In the genomic region with DNA sequence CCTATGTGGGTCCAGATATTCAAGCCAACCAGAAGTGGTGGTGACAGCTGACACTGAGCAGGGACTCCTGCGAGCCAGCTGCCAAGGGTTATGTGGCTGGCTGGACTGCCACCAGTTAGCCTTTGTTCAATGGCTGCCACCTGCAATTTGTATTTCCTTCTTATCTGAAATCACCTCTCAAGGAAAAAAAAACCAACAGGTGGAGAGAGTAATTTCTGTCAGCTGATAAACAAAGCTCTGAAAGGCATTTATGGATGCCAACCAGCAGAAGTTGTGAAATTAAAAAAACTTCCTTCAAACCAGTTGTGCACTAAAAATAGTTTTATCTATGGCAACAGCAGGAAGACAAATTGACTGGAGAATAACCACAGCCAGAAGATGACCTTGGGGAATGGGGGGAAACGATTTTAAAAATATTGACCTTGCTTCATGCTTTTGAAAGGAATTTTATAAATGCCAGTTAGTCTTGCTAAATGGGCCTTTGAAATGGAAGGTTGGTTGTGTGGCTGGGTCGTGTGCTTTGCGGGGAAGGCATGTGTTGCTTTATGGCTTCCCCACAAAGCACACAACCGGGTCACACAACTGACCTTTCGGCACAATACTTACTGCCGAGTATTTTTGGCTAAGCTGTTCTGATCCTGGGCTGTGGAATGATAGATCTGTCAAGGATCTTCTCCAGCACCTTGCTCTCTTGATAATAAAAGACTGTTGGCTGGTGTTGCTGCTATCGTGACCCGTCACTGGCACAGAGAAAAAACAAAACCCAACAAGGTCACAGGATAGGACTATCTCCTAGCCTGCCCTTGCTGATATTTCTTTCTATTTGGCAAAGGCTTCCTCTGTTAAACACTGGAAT, we compare ENCODE assay signal across 12 cellular contexts. TPM values are rescaled to one million over a fixed set of nuclear protein-coding genes. Genes with fewer than 3 reads are reported as not detected.
DNase-seq lines count a peak whose midpoint lies in the region; ATAC-seq and TF ChIP-seq lines count a peak whose summit lies in the region.
"Had no signal": no experiment of that assay in that cellular context is flagged by ENCODE, and none has a peak within 500 bp of the region (broad histone marks: within the 10 kb centered on the region; RNA-seq: fewer than 3 reads in every experiment).

No MANE protein-coding gene starts in this region.

- H3K27me3 Mint-ChIP-seq in naive thymus-derived CD4-positive, alpha-beta T cell, result peaks cover 0 to 42% (median 15%) of the 10 kb centered on the region in 5 donors

- TF ChIP-seq CTCF in fibroblast of the aortic adventitia (IDR thresholded peaks at IDR 0.05; ENCODE audit: insufficient read depth, low read length), result no peak
- TF ChIP-seq CTCF in prostate gland (IDR thresholded peaks at IDR 0.05), result no peak

- no peak for TF ChIP-seq POLR2A in prostate gland (IDR thresholded peaks at IDR 0.05)

- H3K27ac Mint-ChIP-seq in naive thymus-derived CD4-positive, alpha-beta T cell, result no peak overlapping the region
- H3K27ac Mint-ChIP-seq: activated CD8-positive, alpha-beta T cell treated with anti-CD3 and anti-CD28 coated beads for 36 hours; CD4-positive, alpha-beta memory T cell; stimulated activated naive CD8-positive, alpha-beta T cell treated with anti-CD3 and anti-CD28 coated beads, Interleukin-15, amount 100 ng/mL, for 72 hours had no signal

- H3K27ac ChIP-seq in prostate gland, result peak overlapping the region; percentile 58 to 62
- H3K27ac ChIP-seq in naive thymus-derived CD4-positive, alpha-beta T cell (ENCODE audit: low read depth, low read length), result no peak overlapping the region
- H3K27ac ChIP-seq: KMS-11 had no signal

- CTCF ChIA-PET in naive thymus-derived CD4-positive, alpha-beta T cell (lab: Charles Lee), result no interaction called here

- DNase-seq in GF-D8 (lab: John Stamatoyannopoulos, UW) (peak; percentile 4), NCI-H226 (peak; percentile 37), fibroblast of the aortic adventitia (ENCODE audit: low read depth) (peak; percentile 10), prostate gland (ENCODE audit: low spot score) (no peak), NCI-H1930 (lab: John Stamatoyannopoulos, UW) (no peak)
- no peak for DNase-seq in stimulated activated naive CD8-positive, alpha-beta T cell treated with anti-CD3 and anti-CD28 coated beads, Interleukin-15, Interleukin-2, amounts not matched to agents 100 U/mL and 50 U/mL, for 24 hours
- no peak for DNase-seq in naive thymus-derived CD4-positive, alpha-beta T cell
- DNase-seq: activated CD8-positive, alpha-beta T cell treated with anti-CD3 and anti-CD28 coated beads for 36 hours; CD4-positive, alpha-beta memory T cell; stimulated activated naive CD8-positive, alpha-beta T cell treated with anti-CD3 and anti-CD28 coated beads, Interleukin-15, amount 100 ng/mL, for 72 hours had no signal

- no peak for ATAC-seq in GM18517 (IDR thresholded peaks at IDR 0.05; ENCODE audit: unreplicated experiment)
- ATAC-seq in stimulated activated naive CD8-positive, alpha-beta T cell treated with anti-CD3 and anti-CD28 coated beads, Interleukin-15, Interleukin-2, amounts not matched to agents 100 U/mL and 50 U/mL, for 24 hours, result no peak
- ATAC-seq in naive thymus-derived CD4-positive, alpha-beta T cell, result no peak
- ATAC-seq: activated CD8-positive, alpha-beta T cell treated with anti-CD3 and anti-CD28 coated beads for 36 hours; stimulated activated naive CD8-positive, alpha-beta T cell treated with anti-CD3 and anti-CD28 coated beads, Interleukin-15, amount 100 ng/mL, for 72 hours had no signal

- H3K9me3 ChIP-seq in prostate gland, result no peaks in the 10 kb centered on the region
- H3K9me3 ChIP-seq in naive thymus-derived CD4-positive, alpha-beta T cell (ENCODE audit: control insufficient read depth in 2 of 3, low read length in 3 of 3), result no peaks in the 10 kb centered on the region

- peaks cover 0 to 3% (median 0%) of the 10 kb centered on the region in 5 donors for H3K36me3 Mint-ChIP-seq in naive thymus-derived CD4-positive, alpha-beta T cell
- H3K36me3 Mint-ChIP-seq: CD4-positive, alpha-beta memory T cell had no signal

- H3K4me3 ChIP-seq in fibroblast of the aortic adventitia (ENCODE audit: low read depth, low read length) (no peak overlapping the region), prostate gland (no peak overlapping the region)
- H3K4me3 ChIP-seq in naive thymus-derived CD4-positive, alpha-beta T cell (ENCODE audit: low read length), result no peak overlapping the region

- H3K27me3 ChIP-seq in prostate gland (replicated peaks; ENCODE audit: insufficient read depth), result no peaks in the 10 kb centered on the region
- H3K27me3 ChIP-seq in naive thymus-derived CD4-positive, alpha-beta T cell (ENCODE audit: control insufficient read depth in 2 of 2, insufficient read depth in 2 of 2, low read length in 2 of 2), result no peaks in the 10 kb centered on the region

- intact Hi-C loops in prostate gland (cut with DNase I), result no loop called here
- intact Hi-C loops in naive thymus-derived CD4-positive, alpha-beta T cell (cut with micrococcal nuclease), result no loop called here

- POLR2A ChIA-PET in naive thymus-derived CD4-positive, alpha-beta T cell (lab: Charles Lee), result no interaction called here

- H3K9me3 Mint-ChIP-seq in naive thymus-derived CD4-positive, alpha-beta T cell, result no peaks in the 10 kb centered on the region
- H3K9me3 Mint-ChIP-seq: activated CD8-positive, alpha-beta T cell treated with anti-CD3 and anti-CD28 coated beads for 36 hours; CD4-positive, alpha-beta memory T cell; stimulated activated naive CD8-positive, alpha-beta T cell treated with anti-CD3 and anti-CD28 coated beads, Interleukin-15, amount 100 ng/mL, for 72 hours had no signal

- peaks cover 5 to 36% (median 22%) of the 10 kb centered on the region in 7 donors for H3K4me1 Mint-ChIP-seq in naive thymus-derived CD4-positive, alpha-beta T cell

- H3K36me3 ChIP-seq in prostate gland, result no peaks in the 10 kb centered on the region
- H3K36me3 ChIP-seq in naive thymus-derived CD4-positive, alpha-beta T cell (ENCODE audit: control insufficient read depth in 2 of 3, insufficient read depth in 3 of 3, low read length in 3 of 3), result no peaks in the 10 kb centered on the region

- WGBS in prostate gland, result 59% methylated on average over 9 of the region's 9 CpGs

- H3K4me3 Mint-ChIP-seq in naive thymus-derived CD4-positive, alpha-beta T cell, result no peak overlapping the region
- H3K4me3 Mint-ChIP-seq: activated CD8-positive, alpha-beta T cell treated with anti-CD3 and anti-CD28 coated beads for 36 hours; CD4-positive, alpha-beta memory T cell; stimulated activated naive CD8-positive, alpha-beta T cell treated with anti-CD3 and anti-CD28 coated beads, Interleukin-15, amount 100 ng/mL, for 72 hours had no signal

- H3K4me1 ChIP-seq in prostate gland (replicated peaks), result peaks cover 5% of the 10 kb centered on the region
- H3K4me1 ChIP-seq in naive thymus-derived CD4-positive, alpha-beta T cell (ENCODE audit: control insufficient read depth in 2 of 2, insufficient read depth in 2 of 2, low read length in 2 of 2), result peaks cover 0 to 15% of the 10 kb centered on the region in 2 donors

RNA-seq across cellular contexts. Expression of gene MYZAP, which starts 3.5 kb away (rescaled TPM):
- total RNA-seq in fibroblast of the aortic adventitia (ENCODE audit: low replicate concordance) (not detected in 2 replicates), prostate gland (10 to 100 TPM; 14.9 to 25.1 TPM)
- total RNA-seq in naive thymus-derived CD4-positive, alpha-beta T cell, result 1 to 10 TPM in 4 of 5 experiments, not detected in 1; 1.1 to 2.2 (median 1.7) TPM
- 1 to 10 TPM; 4.2 to 9.7 TPM for polyA plus RNA-seq in naive thymus-derived CD4-positive, alpha-beta T cell
- total RNA-seq: activated CD8-positive, alpha-beta T cell treated with anti-CD3 and anti-CD28 coated beads for 36 hours had no signal

Comparison
In these comparisons a context has a peak if more than half of its experiments do, and no peak if none do; other contexts are left out.
1. DNase-seq: peak in GF-D8 (single experiment), NCI-H226 (single experiment) and fibroblast of the aortic adventitia (single experiment); none in prostate gland (single experiment), stimulated activated naive CD8-positive, alpha-beta T cell treated with anti-CD3 and anti-CD28 coated beads, Interleukin-15, Interleukin-2, amounts not matched to agents 100 U/mL and 50 U/mL, for 24 hours (single experiment), NCI-H1930 (0 of 2) and naive thymus-derived CD4-positive, alpha-beta T cell (0 of 9).
2. RNA of gene MYZAP, which starts 3.5 kb away (total RNA-seq): 14.9 to 25.1 TPM in prostate gland; 1.1 to 2.2 TPM in naive thymus-derived CD4-positive, alpha-beta T cell and not detected in fibroblast of the aortic adventitia; every median in the first group is over 4 times any median in the second.